20 cellular contexts compared by ENCODE assay signal in the genomic region with DNA sequence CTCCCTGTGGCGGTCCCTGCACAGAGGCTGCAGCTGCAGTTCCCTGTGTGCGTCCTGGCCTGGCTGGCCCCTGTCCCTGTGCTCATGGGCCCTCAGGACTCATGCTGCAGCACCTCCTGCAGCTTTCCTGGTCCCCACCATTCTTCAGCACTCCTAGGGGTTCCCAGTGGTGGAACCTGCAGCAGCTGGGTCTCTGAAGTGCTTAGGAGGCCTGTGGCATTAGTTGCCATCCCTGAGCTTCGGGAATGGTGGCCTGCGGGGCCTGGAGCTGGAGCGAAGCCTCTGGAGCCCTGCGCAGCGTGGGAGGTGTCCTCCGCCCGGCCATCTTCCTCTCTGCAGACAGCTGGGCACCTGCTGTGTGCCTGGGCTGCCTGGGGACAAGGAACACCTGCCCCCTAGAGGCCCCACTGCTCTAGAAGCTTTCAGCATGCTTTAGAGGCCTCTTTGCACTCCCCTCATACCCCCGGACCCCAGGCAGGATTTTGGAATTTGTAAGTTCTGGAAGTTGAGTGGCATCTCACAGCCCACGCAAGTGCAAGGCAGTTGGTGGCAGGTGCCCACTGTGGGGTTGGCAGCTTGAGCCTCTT. TPM values are rescaled to one million over a fixed set of nuclear protein-coding genes. Genes with fewer than 3 reads are reported as not detected.
A peak's percentile ranks its signal among the peaks of the same experiment; 100 is the strongest.
DNase-seq lines count a peak whose midpoint lies in the region; FAIRE-seq and TF ChIP-seq lines count a peak whose summit lies in the region.
"Had no signal": no experiment of that assay in that cellular context is flagged by ENCODE, and none has a peak within 500 bp of the region (broad histone marks: within the 10 kb centered on the region; RNA-seq: fewer than 3 reads in every experiment).

No MANE protein-coding gene starts in this region.

- no peak overlapping the region for H3K4me3 Mint-ChIP-seq in H9
- H3K4me3 Mint-ChIP-seq: neural progenitor cell had no signal

- no peak overlapping the region for H2BK12ac ChIP-seq in H9 (ENCODE audit: insufficient read length, low read depth, low read length)

- no peak overlapping the region for H3K4ac ChIP-seq in H9 (ENCODE audit: low read depth, low read length)

- H3K27ac Mint-ChIP-seq in H9, result no peak overlapping the region; a peak in 1 of 7 replicates
- H3K27ac Mint-ChIP-seq: activated T-helper 2 cell treated with anti-CD3 and anti-CD28 coated beads, Interferon-gamma antibody, Interleukin-2, Interleukin-4, amounts not matched to agents 10 μg/mL and 5 μg/mL and 100 μg/mL, durations not matched to agents 14 hours and 24 hours and 36 hours; neural progenitor cell had no signal

- no peak overlapping the region for H2BK15ac ChIP-seq in H9 (ENCODE audit: low read depth, low read length)

- H3K14ac ChIP-seq in H9 (ENCODE audit: insufficient read depth, low read length), result no peak overlapping the region

- H3K79me2 ChIP-seq in H9 (ENCODE audit: insufficient read depth, low read length), result no peaks in the 10 kb centered on the region; the same call in 1 of the 2 replicates

- no peak overlapping the region for H2BK5ac ChIP-seq in H9 (ENCODE audit: insufficient read length, low read length)

- no peak overlapping the region for H3T11ph ChIP-seq in H9 (ENCODE audit: low read length)

- TF ChIP-seq CTCF in H9 (conservative IDR thresholded peaks at IDR 0.05), result peak; percentile 32; the same call in 2 of the 3 replicates
- TF ChIP-seq CTCF in WERI-Rb-1 (IDR thresholded peaks at IDR 0.05; ENCODE audit: low read depth, low read length), result peak; percentile 22; the same call in 1 of the 2 replicates
- peak; percentile 2 for TF ChIP-seq CTCF in fibroblast of mammary gland (conservative IDR thresholded peaks at IDR 0.05; ENCODE audit: control insufficient read depth, insufficient read depth, low read depth, low read length)

- H4K20me1 ChIP-seq in BLaER1 (peaks cover 100% of the 10 kb centered on the region), H9 (ENCODE audit: control insufficient read depth, insufficient read depth, insufficient read length) (no peaks in the 10 kb centered on the region)

- no peaks in the 10 kb centered on the region for H3K9me3 ChIP-seq in BLaER1
- no peaks in the 10 kb centered on the region for H3K9me3 ChIP-seq in H9 (ENCODE audit: control insufficient read depth, low read depth, low read length)
- H3K9me3 ChIP-seq in WERI-Rb-1 (ENCODE audit: severe bottlenecking), result no peaks in the 10 kb centered on the region
- H3K9me3 ChIP-seq: adrenal gland, right atrium auricular region had no signal

- H3K79me1 ChIP-seq in H9 (ENCODE audit: insufficient read depth, low read depth, low read length, poor library complexity, severe bottlenecking), result no peaks in the 10 kb centered on the region

- H4K5ac ChIP-seq in H9 (ENCODE audit: insufficient read length, low read depth, low read length), result no peak overlapping the region

- peaks cover 77% of the 10 kb centered on the region for H3K4me1 ChIP-seq in BLaER1
- H3K4me1 ChIP-seq in H9 (ENCODE audit: insufficient read depth, low read length), result peaks cover 2% of the 10 kb centered on the region; the same call in 1 of the 2 replicates
- H3K4me1 ChIP-seq: neural progenitor cell had no signal

- H3K27me3 ChIP-seq in BLaER1 (no peaks in the 10 kb centered on the region), H9 (ENCODE audit: insufficient read depth, low read length) (no peaks in the 10 kb centered on the region), WERI-Rb-1 (ENCODE audit: insufficient read depth, low read depth, severe bottlenecking) (no peaks in the 10 kb centered on the region)
- H3K27me3 ChIP-seq: adrenal gland, neural progenitor cell, right atrium auricular region had no signal

- peak overlapping the region; percentile 91 for H3K4me2 ChIP-seq in BLaER1
- no peak overlapping the region for H3K4me2 ChIP-seq in H9 (ENCODE audit: insufficient read depth, insufficient read length, low read length)
- H3K4me2 ChIP-seq: KMS-11, neural progenitor cell had no signal

- peaks cover 2 to 8% of the 10 kb centered on the region in 2 experiments; a peak in 3 of 4 replicates for H3K4me1 Mint-ChIP-seq in H9

- no peak overlapping the region for H3K23ac ChIP-seq in H9 (ENCODE audit: insufficient read length, low read depth, low read length)

- peaks cover 0 to 13% (median 9%) of the 10 kb centered on the region in 3 experiments; a peak in 3 of 7 replicates for H3K36me3 Mint-ChIP-seq in H9 (ENCODE audit: insufficient read depth in 1 of 3, low read depth in 3 of 3)

- H3K36me3 ChIP-seq in BLaER1 (no peaks in the 10 kb centered on the region), WERI-Rb-1 (peaks cover 46% of the 10 kb centered on the region)
- H3K36me3 ChIP-seq: adrenal gland, neural progenitor cell, right atrium auricular region had no signal

- H3K23me2 ChIP-seq in H9 (ENCODE audit: insufficient read length, low read depth, low read length, poor library complexity, severe bottlenecking), result no peaks in the 10 kb centered on the region

- H4K8ac ChIP-seq in H9 (replicated peaks; ENCODE audit: insufficient read length, low read depth, low read length), result no peak overlapping the region

- no peak for FAIRE-seq in GM19239 (lab: Jason Lieb, UNC)
- FAIRE-seq: keratinocyte had no signal

- no peak overlapping the region for H4K91ac ChIP-seq in H9 (ENCODE audit: insufficient read length, low read depth, low read length)

- H3K27me3 Mint-ChIP-seq in H9 (ENCODE audit: low read depth), result no peaks in the 10 kb centered on the region

- DNase-seq in H9 (no peak), WERI-Rb-1 (no peak), fibroblast of mammary gland (ENCODE audit: low read depth) (no peak), NCI-H526 (lab: John Stamatoyannopoulos, UW) (no peak), NCI-H1436 treated with DMSO at 0.1 percent for 48 hours (lab: John Stamatoyannopoulos, UW) (no peak), SIG-M5 treated with dmso at 0.1 percent for 504 hours (lab: John Stamatoyannopoulos, UW; ENCODE audit: unreplicated experiment) (no peak), GM19239 (ENCODE audit: insufficient read length, low spot score) (no peak)
- DNase-seq: adrenal gland, cortex of kidney, midbrain, NCI-H1417, NCI-H2227 treated with DMSO at 0.1 percent for 48 hours, T-helper 2 cell had no signal

- no peak overlapping the region for H3K18ac ChIP-seq in H9 (ENCODE audit: insufficient read length, low read depth, low read length)

- no peak overlapping the region for H2BK20ac ChIP-seq in H9 (ENCODE audit: low read depth, low read length, poor library complexity, severe bottlenecking)

- H3K27ac ChIP-seq in BLaER1, result no peak overlapping the region
- no peak overlapping the region for H3K27ac ChIP-seq in H9 (ENCODE audit: insufficient read length, low read depth, low read length)
- no peak overlapping the region for H3K27ac ChIP-seq in WERI-Rb-1
- H3K27ac ChIP-seq: adrenal gland, HL-60, KMS-11, neural progenitor cell had no signal

- no peak overlapping the region for H3K4me3 ChIP-seq in BLaER1
- H3K4me3 ChIP-seq in WERI-Rb-1 (ENCODE audit: low read depth, low read length), result no peak overlapping the region
- no peak overlapping the region for H3K4me3 ChIP-seq in fibroblast of mammary gland (ENCODE audit: control insufficient read depth, low read depth, low read length)
- H3K4me3 ChIP-seq: adrenal gland, neural progenitor cell, right atrium auricular region had no signal

- H3K56ac ChIP-seq in H9 (ENCODE audit: insufficient read length, low read depth, low read length), result no peak overlapping the region

- H3K9ac ChIP-seq in BLaER1, result no peak overlapping the region
- H3K9ac ChIP-seq in H9 (ENCODE audit: extremely low read depth, insufficient read length, low read length), result no peak overlapping the region
- H3K9ac ChIP-seq: KMS-11, neural progenitor cell had no signal

- no CpG with 5 or more reads among the region's 11 CpGs for WGBS in H9 (ENCODE audit: extremely low coverage, insufficient read length, low lambda C conversion rate)

- H2AFZ ChIP-seq in H9 (ENCODE audit: low read length), result no peak overlapping the region
- H2AFZ ChIP-seq: neural progenitor cell had no signal

- no peak overlapping the region for H2AK5ac ChIP-seq in H9 (ENCODE audit: insufficient read length, low read length)

- no peak overlapping the region for H2BK120ac ChIP-seq in H9 (ENCODE audit: low read depth, low read length, poor library complexity, severe bottlenecking)

- H3K9me3 Mint-ChIP-seq in H9, result no peaks in the 10 kb centered on the region
- H3K9me3 Mint-ChIP-seq: activated T-helper 2 cell treated with anti-CD3 and anti-CD28 coated beads, Interferon-gamma antibody, Interleukin-2, Interleukin-4, amounts not matched to agents 10 μg/mL and 5 μg/mL and 100 μg/mL, durations not matched to agents 14 hours and 24 hours and 36 hours; neural progenitor cell had no signal

RNA-seq across cellular contexts. Expression of a gene that starts 13.1 kb away (rescaled TPM):
- total RNA-seq in H9 (2021), result 39.6 and 42.1 TPM in 2 replicates
